1 cellular context compared by ENCODE assay signal in the genomic region with DNA sequence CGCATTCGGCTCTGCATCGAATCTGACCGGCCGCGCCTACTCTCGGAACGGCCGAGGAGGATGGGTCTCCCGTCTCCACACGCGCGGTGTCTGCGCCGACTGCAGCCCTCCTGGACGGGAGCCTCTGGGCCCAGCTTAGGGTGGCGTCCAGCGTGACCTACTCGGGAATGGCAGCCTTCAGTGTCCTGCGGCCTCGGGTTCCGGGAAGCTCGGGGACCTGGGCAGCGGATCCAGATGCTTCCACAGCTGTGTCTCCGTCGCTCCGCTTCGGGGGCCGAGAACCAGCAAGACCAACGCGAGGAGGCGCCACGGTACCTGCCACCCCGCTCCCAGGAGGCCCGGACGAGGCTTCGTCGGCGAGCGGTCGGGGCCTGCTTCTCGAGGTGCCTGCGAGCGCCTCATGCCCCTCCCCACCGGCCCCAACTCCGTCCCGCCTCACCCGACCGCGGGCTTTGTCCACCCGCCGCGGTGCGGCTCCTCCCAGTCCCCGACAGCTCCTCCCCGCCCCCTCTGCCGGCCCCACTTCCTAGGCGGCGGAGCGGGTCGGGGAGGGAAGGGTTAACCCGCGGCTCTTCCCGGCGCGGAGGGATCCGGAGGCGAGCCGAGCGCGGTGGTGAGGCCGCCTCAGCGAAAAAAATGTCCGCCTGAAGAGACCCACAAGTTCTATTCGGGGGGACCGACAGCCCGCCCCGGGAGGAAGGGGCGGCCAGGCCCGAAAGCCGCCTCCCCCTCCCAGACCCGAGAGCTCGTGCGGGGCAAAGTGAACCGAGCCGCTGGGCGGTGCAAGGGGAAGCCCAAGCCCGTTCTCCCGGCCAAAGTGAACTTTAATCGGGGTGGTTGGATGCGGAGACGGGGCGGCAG.
TF ChIP-seq lines count a peak whose summit lies in the region.

A gene (plus strand): TSS at position 599 of the 861 bp plus-strand sequence. CDS start 1,270 bp downstream, outside the sequence.

TF ChIP-seq in K562, 482 proteins besides CTCF, POLR2A, EP300 and RAD21 (continued from another document and continues in another):
- TF ChIP-seq, protein P1, sequence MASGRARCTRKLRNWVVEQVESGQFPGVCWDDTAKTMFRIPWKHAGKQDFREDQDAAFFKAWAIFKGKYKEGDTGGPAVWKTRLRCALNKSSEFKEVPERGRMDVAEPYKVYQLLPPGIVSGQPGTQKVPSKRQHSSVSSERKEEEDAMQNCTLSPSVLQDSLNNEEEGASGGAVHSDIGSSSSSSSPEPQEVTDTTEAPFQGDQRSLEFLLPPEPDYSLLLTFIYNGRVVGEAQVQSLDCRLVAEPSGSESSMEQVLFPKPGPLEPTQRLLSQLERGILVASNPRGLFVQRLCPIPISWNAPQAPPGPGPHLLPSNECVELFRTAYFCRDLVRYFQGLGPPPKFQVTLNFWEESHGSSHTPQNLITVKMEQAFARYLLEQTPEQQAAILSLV (tag; IDR thresholded peaks at IDR 0.05): no peak
- TF ChIP-seq, protein P2, sequence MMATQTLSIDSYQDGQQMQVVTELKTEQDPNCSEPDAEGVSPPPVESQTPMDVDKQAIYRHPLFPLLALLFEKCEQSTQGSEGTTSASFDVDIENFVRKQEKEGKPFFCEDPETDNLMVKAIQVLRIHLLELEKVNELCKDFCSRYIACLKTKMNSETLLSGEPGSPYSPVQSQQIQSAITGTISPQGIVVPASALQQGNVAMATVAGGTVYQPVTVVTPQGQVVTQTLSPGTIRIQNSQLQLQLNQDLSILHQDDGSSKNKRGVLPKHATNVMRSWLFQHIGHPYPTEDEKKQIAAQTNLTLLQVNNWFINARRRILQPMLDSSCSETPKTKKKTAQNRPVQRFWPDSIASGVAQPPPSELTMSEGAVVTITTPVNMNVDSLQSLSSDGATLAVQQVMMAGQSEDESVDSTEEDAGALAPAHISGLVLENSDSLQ (IDR thresholded peaks at IDR 0.05): peak; percentile 64; the same call in 1 of the 2 replicates
- TF ChIP-seq TCF3 (CRISPR knock-in tag; IDR thresholded peaks at IDR 0.05): peak; percentile 18; the same call in 1 of the 2 replicates
- TF ChIP-seq FOXJ2 (tag; IDR thresholded peaks at IDR 0.05): no peak
- TF ChIP-seq, protein P3, sequence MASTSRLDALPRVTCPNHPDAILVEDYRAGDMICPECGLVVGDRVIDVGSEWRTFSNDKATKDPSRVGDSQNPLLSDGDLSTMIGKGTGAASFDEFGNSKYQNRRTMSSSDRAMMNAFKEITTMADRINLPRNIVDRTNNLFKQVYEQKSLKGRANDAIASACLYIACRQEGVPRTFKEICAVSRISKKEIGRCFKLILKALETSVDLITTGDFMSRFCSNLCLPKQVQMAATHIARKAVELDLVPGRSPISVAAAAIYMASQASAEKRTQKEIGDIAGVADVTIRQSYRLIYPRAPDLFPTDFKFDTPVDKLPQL (IDR thresholded peaks at IDR 0.05; ENCODE audit: extremely low read depth, insufficient read length): no peak
- no peak for TF ChIP-seq ZNF174 (CRISPR knock-in tag; IDR thresholded peaks at IDR 0.05)
- no peak for TF ChIP-seq ZNF354B (CRISPR knock-in tag; IDR thresholded peaks at IDR 0.05)
- TF ChIP-seq ADNP (tag; IDR thresholded peaks at IDR 0.05): no peak
- 0 out of 2 replicates have a peak, but pooled peaks have one; percentile 43 for TF ChIP-seq ZNF589 (CRISPR knock-in tag; IDR thresholded peaks at IDR 0.05; ENCODE audit: low read depth)
- no peak for TF ChIP-seq ARNT (IDR thresholded peaks at IDR 0.05)
- TF ChIP-seq POLR2B (IDR thresholded peaks at IDR 0.05; ENCODE audit: low read depth, partially characterized antibody): peak; percentile 56
- TF ChIP-seq CHD2 (IDR thresholded peaks at IDR 0.05; ENCODE audit: low read depth, low read length): peak; percentile 88
- TF ChIP-seq MAFG (tag; conservative IDR thresholded peaks at IDR 0.05): no peak
- TF ChIP-seq IRF2 (CRISPR knock-in tag; IDR thresholded peaks at IDR 0.05): no peak
- no peak for TF ChIP-seq ZNF253 (CRISPR knock-in tag; conservative IDR thresholded peaks at IDR 0.05)
- no peak for TF ChIP-seq SP2 (IDR thresholded peaks at IDR 0.05; ENCODE audit: extremely low read depth, low read depth, low read length, poor library complexity, severe bottlenecking)
- TF ChIP-seq RBM39 (optimal IDR thresholded peaks at IDR 0.05; ENCODE audit: low read depth, low read length): no peak
- TF ChIP-seq FIP1L1 (IDR thresholded peaks at IDR 0.05; ENCODE audit: low read depth, low read length, poor library complexity, severe bottlenecking): peak; percentile 98
- no peak for TF ChIP-seq SRSF3 (IDR thresholded peaks at IDR 0.05; ENCODE audit: insufficient read depth, low read length)
- no peak for TF ChIP-seq ZNF217 (CRISPR knock-in tag; IDR thresholded peaks at IDR 0.05)
- TF ChIP-seq ATF1 (CRISPR knock-in tag; IDR thresholded peaks at IDR 0.05): no peak
- peak; percentile 76 for TF ChIP-seq ATF1 (tag; IDR thresholded peaks at IDR 0.05)
- peak; percentile 49; the same call in 1 of the 2 replicates for TF ChIP-seq HDAC2 (IDR thresholded peaks at IDR 0.05)
- no peak for TF ChIP-seq MAFK (IDR thresholded peaks at IDR 0.05; ENCODE audit: low read length)
- no peak for TF ChIP-seq WHSC1 (IDR thresholded peaks at IDR 0.05; ENCODE audit: low read length)
- peak; percentile 68; the same call in 1 of the 2 replicates for TF ChIP-seq SRSF1 (IDR thresholded peaks at IDR 0.05; ENCODE audit: low read depth, low read length)
- TF ChIP-seq, protein P4, sequence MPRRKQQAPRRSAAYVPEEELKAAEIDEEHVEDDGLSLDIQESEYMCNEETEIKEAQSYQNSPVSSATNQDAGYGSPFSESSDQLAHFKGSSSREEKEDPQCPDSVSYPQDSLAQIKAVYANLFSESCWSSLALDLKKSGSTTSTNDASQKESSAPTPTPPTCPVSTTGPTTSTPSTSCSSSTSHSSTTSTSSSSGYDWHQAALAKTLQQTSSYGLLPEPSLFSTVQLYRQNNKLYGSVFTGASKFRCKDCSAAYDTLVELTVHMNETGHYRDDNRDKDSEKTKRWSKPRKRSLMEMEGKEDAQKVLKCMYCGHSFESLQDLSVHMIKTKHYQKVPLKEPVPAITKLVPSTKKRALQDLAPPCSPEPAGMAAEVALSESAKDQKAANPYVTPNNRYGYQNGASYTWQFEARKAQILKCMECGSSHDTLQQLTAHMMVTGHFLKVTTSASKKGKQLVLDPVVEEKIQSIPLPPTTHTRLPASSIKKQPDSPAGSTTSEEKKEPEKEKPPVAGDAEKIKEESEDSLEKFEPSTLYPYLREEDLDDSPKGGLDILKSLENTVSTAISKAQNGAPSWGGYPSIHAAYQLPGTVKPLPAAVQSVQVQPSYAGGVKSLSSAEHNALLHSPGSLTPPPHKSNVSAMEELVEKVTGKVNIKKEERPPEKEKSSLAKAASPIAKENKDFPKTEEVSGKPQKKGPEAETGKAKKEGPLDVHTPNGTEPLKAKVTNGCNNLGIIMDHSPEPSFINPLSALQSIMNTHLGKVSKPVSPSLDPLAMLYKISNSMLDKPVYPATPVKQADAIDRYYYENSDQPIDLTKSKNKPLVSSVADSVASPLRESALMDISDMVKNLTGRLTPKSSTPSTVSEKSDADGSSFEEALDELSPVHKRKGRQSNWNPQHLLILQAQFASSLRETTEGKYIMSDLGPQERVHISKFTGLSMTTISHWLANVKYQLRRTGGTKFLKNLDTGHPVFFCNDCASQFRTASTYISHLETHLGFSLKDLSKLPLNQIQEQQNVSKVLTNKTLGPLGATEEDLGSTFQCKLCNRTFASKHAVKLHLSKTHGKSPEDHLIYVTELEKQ (CRISPR knock-in tag; IDR thresholded peaks at IDR 0.05): no peak
- TF ChIP-seq TBP (optimal IDR thresholded peaks at IDR 0.05; ENCODE audit: low read depth, low read length): peak; percentile 88
- TF ChIP-seq FOXA1 (IDR thresholded peaks at IDR 0.05; ENCODE audit: borderline replicate concordance): no peak
- TF ChIP-seq, protein P5, sequence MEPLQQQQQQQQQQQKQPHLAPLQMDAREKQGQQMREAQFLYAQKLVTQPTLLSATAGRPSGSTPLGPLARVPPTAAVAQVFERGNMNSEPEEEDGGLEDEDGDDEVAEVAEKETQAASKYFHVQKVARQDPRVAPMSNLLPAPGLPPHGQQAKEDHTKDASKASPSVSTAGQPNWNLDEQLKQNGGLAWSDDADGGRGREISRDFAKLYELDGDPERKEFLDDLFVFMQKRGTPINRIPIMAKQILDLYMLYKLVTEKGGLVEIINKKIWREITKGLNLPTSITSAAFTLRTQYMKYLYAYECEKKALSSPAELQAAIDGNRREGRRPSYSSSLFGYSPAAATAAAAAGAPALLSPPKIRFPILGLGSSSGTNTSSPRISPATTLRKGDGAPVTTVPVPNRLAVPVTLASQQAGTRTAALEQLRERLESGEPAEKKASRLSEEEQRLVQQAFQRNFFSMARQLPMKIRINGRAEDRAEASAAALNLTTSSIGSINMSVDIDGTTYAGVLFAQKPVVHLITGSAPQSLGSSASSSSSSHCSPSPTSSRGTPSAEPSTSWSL (CRISPR knock-in tag; IDR thresholded peaks at IDR 0.05; ENCODE audit: borderline replicate concordance): 0 out of 2 replicates have a peak, but pooled peaks have one; percentile 43
- no peak for TF ChIP-seq TCF7 (IDR thresholded peaks at IDR 0.05; ENCODE audit: borderline replicate concordance)
- no peak for TF ChIP-seq ZNF408 (CRISPR knock-in tag; IDR thresholded peaks at IDR 0.05; ENCODE audit: low read depth)
- TF ChIP-seq FOXK2 (conservative IDR thresholded peaks at IDR 0.05 in 1 of 2, IDR thresholded peaks at IDR 0.05 in 1 of 2; ENCODE audit: low read depth in 2 of 2): no peak
- TF ChIP-seq, protein P6, sequence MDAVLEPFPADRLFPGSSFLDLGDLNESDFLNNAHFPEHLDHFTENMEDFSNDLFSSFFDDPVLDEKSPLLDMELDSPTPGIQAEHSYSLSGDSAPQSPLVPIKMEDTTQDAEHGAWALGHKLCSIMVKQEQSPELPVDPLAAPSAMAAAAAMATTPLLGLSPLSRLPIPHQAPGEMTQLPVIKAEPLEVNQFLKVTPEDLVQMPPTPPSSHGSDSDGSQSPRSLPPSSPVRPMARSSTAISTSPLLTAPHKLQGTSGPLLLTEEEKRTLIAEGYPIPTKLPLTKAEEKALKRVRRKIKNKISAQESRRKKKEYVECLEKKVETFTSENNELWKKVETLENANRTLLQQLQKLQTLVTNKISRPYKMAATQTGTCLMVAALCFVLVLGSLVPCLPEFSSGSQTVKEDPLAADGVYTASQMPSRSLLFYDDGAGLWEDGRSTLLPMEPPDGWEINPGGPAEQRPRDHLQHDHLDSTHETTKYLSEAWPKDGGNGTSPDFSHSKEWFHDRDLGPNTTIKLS (IDR thresholded peaks at IDR 0.05; ENCODE audit: borderline replicate concordance, low read depth): peak; percentile 55
- TF ChIP-seq GTF2F1 (IDR thresholded peaks at IDR 0.05; ENCODE audit: low read depth, low read length): no peak; the same call in 1 of the 2 replicates
- peak; percentile 30; the same call in 1 of the 2 replicates for TF ChIP-seq HIVEP1 (CRISPR knock-in tag; IDR thresholded peaks at IDR 0.05)
- TF ChIP-seq, protein P7, sequence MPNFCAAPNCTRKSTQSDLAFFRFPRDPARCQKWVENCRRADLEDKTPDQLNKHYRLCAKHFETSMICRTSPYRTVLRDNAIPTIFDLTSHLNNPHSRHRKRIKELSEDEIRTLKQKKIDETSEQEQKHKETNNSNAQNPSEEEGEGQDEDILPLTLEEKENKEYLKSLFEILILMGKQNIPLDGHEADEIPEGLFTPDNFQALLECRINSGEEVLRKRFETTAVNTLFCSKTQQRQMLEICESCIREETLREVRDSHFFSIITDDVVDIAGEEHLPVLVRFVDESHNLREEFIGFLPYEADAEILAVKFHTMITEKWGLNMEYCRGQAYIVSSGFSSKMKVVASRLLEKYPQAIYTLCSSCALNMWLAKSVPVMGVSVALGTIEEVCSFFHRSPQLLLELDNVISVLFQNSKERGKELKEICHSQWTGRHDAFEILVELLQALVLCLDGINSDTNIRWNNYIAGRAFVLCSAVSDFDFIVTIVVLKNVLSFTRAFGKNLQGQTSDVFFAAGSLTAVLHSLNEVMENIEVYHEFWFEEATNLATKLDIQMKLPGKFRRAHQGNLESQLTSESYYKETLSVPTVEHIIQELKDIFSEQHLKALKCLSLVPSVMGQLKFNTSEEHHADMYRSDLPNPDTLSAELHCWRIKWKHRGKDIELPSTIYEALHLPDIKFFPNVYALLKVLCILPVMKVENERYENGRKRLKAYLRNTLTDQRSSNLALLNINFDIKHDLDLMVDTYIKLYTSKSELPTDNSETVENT (CRISPR knock-in tag; IDR thresholded peaks at IDR 0.05): 0 out of 2 replicates have a peak, but pooled peaks have one; percentile 28
- no peak for TF ChIP-seq NFE2L1 (tag; IDR thresholded peaks at IDR 0.05; ENCODE audit: borderline replicate concordance, low read depth)
- TF ChIP-seq ZNF316 (IDR thresholded peaks at IDR 0.05): no peak; the same call in 1 of the 2 replicates
- no peak for TF ChIP-seq ZEB2 (IDR thresholded peaks at IDR 0.05)
- TF ChIP-seq RAD51 (IDR thresholded peaks at IDR 0.05; ENCODE audit: borderline replicate concordance, low read depth): peak; percentile 22; the same call in 1 of the 2 replicates
- no peak for TF ChIP-seq CHD1 (IDR thresholded peaks at IDR 0.05; ENCODE audit: low read length)
- TF ChIP-seq LEF1 (IDR thresholded peaks at IDR 0.05): peak; percentile 45; the same call in 1 of the 2 replicates
- TF ChIP-seq RBM14 (IDR thresholded peaks at IDR 0.05; ENCODE audit: borderline replicate concordance, insufficient read depth, low read depth, low read length): 0 out of 2 replicates have a peak, but pooled peaks have one; percentile 22
- TF ChIP-seq, protein P8, sequence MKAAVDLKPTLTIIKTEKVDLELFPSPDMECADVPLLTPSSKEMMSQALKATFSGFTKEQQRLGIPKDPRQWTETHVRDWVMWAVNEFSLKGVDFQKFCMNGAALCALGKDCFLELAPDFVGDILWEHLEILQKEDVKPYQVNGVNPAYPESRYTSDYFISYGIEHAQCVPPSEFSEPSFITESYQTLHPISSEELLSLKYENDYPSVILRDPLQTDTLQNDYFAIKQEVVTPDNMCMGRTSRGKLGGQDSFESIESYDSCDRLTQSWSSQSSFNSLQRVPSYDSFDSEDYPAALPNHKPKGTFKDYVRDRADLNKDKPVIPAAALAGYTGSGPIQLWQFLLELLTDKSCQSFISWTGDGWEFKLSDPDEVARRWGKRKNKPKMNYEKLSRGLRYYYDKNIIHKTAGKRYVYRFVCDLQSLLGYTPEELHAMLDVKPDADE (conservative IDR thresholded peaks at IDR 0.05; ENCODE audit: control insufficient read depth, low read depth, low read length): 0 out of 2 replicates have a peak, but pooled peaks have one; percentile 5
- TF ChIP-seq, protein P9, sequence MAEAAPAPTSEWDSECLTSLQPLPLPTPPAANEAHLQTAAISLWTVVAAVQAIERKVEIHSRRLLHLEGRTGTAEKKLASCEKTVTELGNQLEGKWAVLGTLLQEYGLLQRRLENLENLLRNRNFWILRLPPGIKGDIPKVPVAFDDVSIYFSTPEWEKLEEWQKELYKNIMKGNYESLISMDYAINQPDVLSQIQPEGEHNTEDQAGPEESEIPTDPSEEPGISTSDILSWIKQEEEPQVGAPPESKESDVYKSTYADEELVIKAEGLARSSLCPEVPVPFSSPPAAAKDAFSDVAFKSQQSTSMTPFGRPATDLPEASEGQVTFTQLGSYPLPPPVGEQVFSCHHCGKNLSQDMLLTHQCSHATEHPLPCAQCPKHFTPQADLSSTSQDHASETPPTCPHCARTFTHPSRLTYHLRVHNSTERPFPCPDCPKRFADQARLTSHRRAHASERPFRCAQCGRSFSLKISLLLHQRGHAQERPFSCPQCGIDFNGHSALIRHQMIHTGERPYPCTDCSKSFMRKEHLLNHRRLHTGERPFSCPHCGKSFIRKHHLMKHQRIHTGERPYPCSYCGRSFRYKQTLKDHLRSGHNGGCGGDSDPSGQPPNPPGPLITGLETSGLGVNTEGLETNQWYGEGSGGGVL (CRISPR knock-in tag; IDR thresholded peaks at IDR 0.05): no peak
- 0 out of 2 replicates have a peak, but pooled peaks have one; percentile 63 for TF ChIP-seq ZNF124 (CRISPR knock-in tag; IDR thresholded peaks at IDR 0.05)
